Comparison of ENCODE assay signal across 20 cellular contexts in genomic region chr12:46472144-46472705, GRCh38.
DNase-seq lines count a peak whose midpoint lies in the region; ATAC-seq and TF ChIP-seq lines count a peak whose summit lies in the region.
"Had no signal": no experiment of that assay in that cellular context is flagged by ENCODE, and none has a peak within 500 bp of the region (broad histone marks: within the 10 kb centered on the region; RNA-seq: fewer than 3 reads in every experiment).

No MANE protein-coding gene starts in this region.

- no peaks in the 10 kb centered on the region for H3K27me3 ChIP-seq in osteoblast (ENCODE audit: insufficient read depth, low read length)
- H3K27me3 ChIP-seq: adrenal gland, uterus had no signal

- H3K4me1 Mint-ChIP-seq in stimulated activated naive CD8-positive, alpha-beta T cell treated with anti-CD3 and anti-CD28 coated beads, Interleukin-15, amount 100 ng/mL, for 72 hours = peaks cover 33% of the 10 kb centered on the region
- H3K4me1 Mint-ChIP-seq in chondrocyte (ENCODE audit: low read depth) = peaks cover 44% of the 10 kb centered on the region

- no peaks in the 10 kb centered on the region for H3K79me2 ChIP-seq in osteoblast (ENCODE audit: insufficient read depth, low read length)

- TF ChIP-seq CTCF in chondrocyte (IDR thresholded peaks at IDR 0.05) (no peak), osteoblast (IDR thresholded peaks at IDR 0.05; ENCODE audit: extremely low read depth, low read depth, low read length) (no peak)

- H3K4me3 ChIP-seq in osteoblast (ENCODE audit: insufficient read depth, low read length) = no peak overlapping the region
- H3K4me3 ChIP-seq: uterus had no signal

- no peak overlapping the region for H3K27ac Mint-ChIP-seq in stimulated activated naive CD8-positive, alpha-beta T cell treated with anti-CD3 and anti-CD28 coated beads, Interleukin-15, amount 100 ng/mL, for 72 hours
- peak overlapping the region; percentile 91 for H3K27ac Mint-ChIP-seq in chondrocyte (ENCODE audit: unreplicated experiment)
- H3K27ac Mint-ChIP-seq: activated CD4-positive, alpha-beta T cell treated with anti-CD3 and anti-CD28 coated beads, Interleukin-2, amount 10 ng/mL, durations not matched to agents 7 days and 5 days; T-cell had no signal

- H3K9me3 Mint-ChIP-seq in stimulated activated naive CD8-positive, alpha-beta T cell treated with anti-CD3 and anti-CD28 coated beads, Interleukin-15, amount 100 ng/mL, for 72 hours = no peaks in the 10 kb centered on the region
- H3K9me3 Mint-ChIP-seq in chondrocyte (ENCODE audit: low read depth) = no peaks in the 10 kb centered on the region
- H3K9me3 Mint-ChIP-seq: central memory CD8-positive, alpha-beta T cell; T-cell had no signal

- H4K20me1 ChIP-seq in osteoblast (ENCODE audit: insufficient read depth, low read length) = no peaks in the 10 kb centered on the region

- no peaks in the 10 kb centered on the region for H3K36me3 Mint-ChIP-seq in chondrocyte (ENCODE audit: low read depth)
- H3K36me3 Mint-ChIP-seq: T-cell had no signal

- no peak overlapping the region for H2AFZ ChIP-seq in osteoblast (ENCODE audit: low read length)

- H3K9me3 ChIP-seq in osteoblast (ENCODE audit: low read depth, low read length) = no peaks in the 10 kb centered on the region
- H3K9me3 ChIP-seq: adrenal gland, uterus had no signal

- H3K27ac ChIP-seq in osteoblast (ENCODE audit: low read depth, low read length) = peak overlapping the region; percentile 91
- H3K27ac ChIP-seq: KMS-11, RWPE1 had no signal

- H3K36me3 ChIP-seq in osteoblast (ENCODE audit: insufficient read depth, low read length) = no peaks in the 10 kb centered on the region
- H3K36me3 ChIP-seq: adrenal gland, uterus had no signal

- no peak for DNase-seq in stimulated activated naive CD8-positive, alpha-beta T cell treated with anti-CD3 and anti-CD28 coated beads, Interleukin-15, amount 100 ng/mL, for 72 hours
- no peak for DNase-seq in stimulated activated naive CD8-positive, alpha-beta T cell treated with anti-CD3 and anti-CD28 coated beads, Interleukin-15, Interleukin-2, amounts not matched to agents 100 U/mL and 50 U/mL, for 24 hours
- DNase-seq in chondrocyte (ENCODE audit: low spot score) = no peak
- DNase-seq in osteoblast (ENCODE audit: insufficient read length, low spot score, missing footprints) = no peak
- DNase-seq in NCI-H2081 (lab: John Stamatoyannopoulos, UW) = no peak
- no peak for DNase-seq in islet precursor cell
- no peak for DNase-seq in DMS 273 (lab: John Stamatoyannopoulos, UW; ENCODE audit: unreplicated experiment)
- DNase-seq: activated CD4-positive, alpha-beta T cell treated with anti-CD3 and anti-CD28 coated beads, Interleukin-2, amount 10 ng/mL, durations not matched to agents 7 days and 5 days; activated CD8-positive, alpha-beta memory T cell treated with anti-CD3 and anti-CD28 coated beads, Interleukin-2, amount 50 U/mL, for 4 hours; activated gamma-delta T cell; NCI-H446 treated with DMSO at 0.1 percent for 48 hours; occipital lobe; T-cell; uterus had no signal

- no peak for ATAC-seq in stimulated activated naive CD8-positive, alpha-beta T cell treated with anti-CD3 and anti-CD28 coated beads, Interleukin-15, amount 100 ng/mL, for 72 hours
- ATAC-seq in stimulated activated naive CD8-positive, alpha-beta T cell treated with anti-CD3 and anti-CD28 coated beads, Interleukin-15, Interleukin-2, amounts not matched to agents 100 U/mL and 50 U/mL, for 24 hours = no peak
- no peak for ATAC-seq in HG03460 (IDR thresholded peaks at IDR 0.05; ENCODE audit: unreplicated experiment)
- ATAC-seq: esophagus mucosa, T-cell had no signal

- H3K4me3 Mint-ChIP-seq in stimulated activated naive CD8-positive, alpha-beta T cell treated with anti-CD3 and anti-CD28 coated beads, Interleukin-15, amount 100 ng/mL, for 72 hours = peak overlapping the region; percentile 3 to 59
- no peak overlapping the region for H3K4me3 Mint-ChIP-seq in chondrocyte (ENCODE audit: unreplicated experiment)
- H3K4me3 Mint-ChIP-seq: activated CD4-positive, alpha-beta T cell treated with anti-CD3 and anti-CD28 coated beads, Interleukin-2, amount 10 ng/mL, durations not matched to agents 7 days and 5 days; central memory CD8-positive, alpha-beta T cell; T-cell had no signal

- H3K27me3 Mint-ChIP-seq in stimulated activated naive CD8-positive, alpha-beta T cell treated with anti-CD3 and anti-CD28 coated beads, Interleukin-15, amount 100 ng/mL, for 72 hours = no peaks in the 10 kb centered on the region
- H3K27me3 Mint-ChIP-seq in chondrocyte (ENCODE audit: low read depth) = no peaks in the 10 kb centered on the region
- H3K27me3 Mint-ChIP-seq: activated CD4-positive, alpha-beta T cell treated with anti-CD3 and anti-CD28 coated beads, Interleukin-2, amount 10 ng/mL, durations not matched to agents 7 days and 5 days; central memory CD8-positive, alpha-beta T cell; T-cell had no signal

- H3K4me2 ChIP-seq in osteoblast (ENCODE audit: insufficient read depth, low read length) = peak overlapping the region; percentile 80
- H3K4me2 ChIP-seq: KMS-11 had no signal

- peaks cover 41% of the 10 kb centered on the region for H3K4me1 ChIP-seq in osteoblast (ENCODE audit: insufficient read depth, low read length)
